Comparison of ENCODE assay signal across 17 cellular contexts in genomic region chr10:132113766-132114365, GRCh38. TPM values are rescaled to one million over a fixed set of nuclear protein-coding genes. Genes with fewer than 3 reads are reported as not detected.
A peak's percentile ranks its signal among the peaks of the same experiment; 100 is the strongest.
DNase-seq lines count a peak whose midpoint lies in the region; FAIRE-seq and TF ChIP-seq lines count a peak whose summit lies in the region.
"Had no signal": no experiment of that assay in that cellular context is flagged by ENCODE, and none has a peak within 500 bp of the region (broad histone marks: within the 10 kb centered on the region; RNA-seq: fewer than 3 reads in every experiment).

No MANE protein-coding gene starts in this region.

- TF ChIP-seq POLR2A in adrenal gland (IDR thresholded peaks at IDR 0.05) (no peak), sigmoid colon (IDR thresholded peaks at IDR 0.05) (no peak)

- H3K27me3 ChIP-seq in HUES48 (ENCODE audit: control insufficient read depth, insufficient read depth, low read length) (no peaks in the 10 kb centered on the region), adrenal gland (no peaks in the 10 kb centered on the region), layer of hippocampus (ENCODE audit: control insufficient read depth, insufficient read depth, low read length) (no peaks in the 10 kb centered on the region), sigmoid colon (no peaks in the 10 kb centered on the region)

- intact Hi-C loops in adrenal gland (cut with DNase I) (no loop called here), sigmoid colon (cut with DNase I) (no loop called here)

- TF ChIP-seq CTCF in adrenal gland (IDR thresholded peaks at IDR 0.05) (no peak), sigmoid colon (IDR thresholded peaks at IDR 0.05) (no peak)

- H3K27ac ChIP-seq in HUES48 (ENCODE audit: low read depth, low read length): peak overlapping the region; percentile 42
- no peak overlapping the region for H3K27ac ChIP-seq in adrenal gland
- peak overlapping the region; percentile 54 for H3K27ac ChIP-seq in layer of hippocampus (ENCODE audit: low read depth, low read length)
- no peak overlapping the region for H3K27ac ChIP-seq in sigmoid colon

- H3K4me1 ChIP-seq in HUES48 (ENCODE audit: control insufficient read depth, insufficient read depth, low read length): no peaks in the 10 kb centered on the region
- H3K4me1 ChIP-seq in adrenal gland (replicated peaks in 1 of 2): no peaks in the 10 kb centered on the region
- no peaks in the 10 kb centered on the region for H3K4me1 ChIP-seq in sigmoid colon

- no peak for FAIRE-seq in frontal cortex (lab: Jason Lieb, UNC)
- FAIRE-seq: bronchial epithelial cell, TTC549 had no signal

- WGBS in adrenal gland, 4 donors: 87 to 93% (median 92%) methylated on average over 14 of the region's 14 CpGs
- WGBS in sigmoid colon, 2 donors: 66 to 83% methylated on average over 14 of the region's 14 CpGs

- no peak for TF ChIP-seq EP300 in sigmoid colon (IDR thresholded peaks at IDR 0.05)

- peak in 4 of 7 donors; percentile 2 to 5 (median 4) for DNase-seq in adrenal gland
- DNase-seq in sigmoid colon: peak; percentile 28
- DNase-seq in OCI-M1 (lab: John Stamatoyannopoulos, UW): no peak
- no peak for DNase-seq in frontal cortex (ENCODE audit: low spot score in 2 of 2)
- DNase-seq in GM19240 (ENCODE audit: insufficient read length, low spot score): no peak
- DNase-seq: activated CD4-positive, alpha-beta T cell treated with anti-CD3 and anti-CD28 coated beads, Interleukin-2, amount 50 U/mL, for 1 hour; effector CD4-positive, alpha-beta T cell; NCI-H1694 treated with DMSO at 0.1 percent for 48 hours; NK-92 treated with Interleukin-12 subunit alpha and Interleukin-12 subunit beta, amount 100 ng/mL, for 24 hours; stimulated activated naive CD4-positive, alpha-beta T cell treated with Interleukin-2 at 50 U/mL for 16 hours had no signal

- no peaks in the 10 kb centered on the region for H3K9me3 ChIP-seq in HUES48 (ENCODE audit: control insufficient read depth, insufficient read depth, low read length)
- H3K9me3 ChIP-seq in adrenal gland (replicated peaks in 1 of 3): no peaks in the 10 kb centered on the region
- H3K9me3 ChIP-seq in sigmoid colon: no peaks in the 10 kb centered on the region

- H3K9ac ChIP-seq in HUES48 (ENCODE audit: low read depth, low read length): no peak overlapping the region

- no peak overlapping the region for H3K4me3 ChIP-seq in HUES48 (ENCODE audit: low read depth, low read length)
- H3K4me3 ChIP-seq in adrenal gland: no peak overlapping the region
- H3K4me3 ChIP-seq in sigmoid colon: no peak overlapping the region
- H3K4me3 ChIP-seq: GM23338 had no signal

- no peaks in the 10 kb centered on the region for H3K36me3 ChIP-seq in HUES48 (ENCODE audit: control insufficient read depth, insufficient read depth, low read length)
- no peaks in the 10 kb centered on the region for H3K36me3 ChIP-seq in adrenal gland (replicated peaks in 1 of 2)
- no peaks in the 10 kb centered on the region for H3K36me3 ChIP-seq in sigmoid colon

RNA-seq across cellular contexts. Expression of gene JAKMIP3, which starts 48.1 kb away (rescaled TPM):
- total RNA-seq in adrenal gland (1 to 10 TPM in 1 of 8 donors, under 1 TPM in 7; 0.18 to 2.7 (median 0.74) TPM), sigmoid colon (1 to 10 TPM in 2 of 4 donors, under 1 TPM in 2; 0.49 to 3.0 (median 0.97) TPM), frontal cortex (4.1 TPM)
- polyA plus RNA-seq in adrenal gland (1 to 10 TPM in 2 of 3 donors, under 1 TPM in 1; 0.86 to 7.0 (median 2.1) TPM), sigmoid colon (under 1 TPM in 1 of 3 donors, not detected in 2; 0.22 TPM)
- total RNA-seq: bronchial epithelial cell, MCF 10A, RPMI7951 had no signal

Comparison
In these comparisons a context has a peak if more than half of its experiments do, and no peak if none do; other contexts are left out.
1. H3K27ac ChIP-seq: peak in HUES48 (single experiment) and layer of hippocampus (single experiment); none in adrenal gland (0 of 5) and sigmoid colon (0 of 4).
2. DNase-seq: peak in adrenal gland (4 of 7) and sigmoid colon (single experiment); none in OCI-M1 (single experiment), frontal cortex (0 of 2) and GM19240 (single experiment).